ENCODE assay signal across 1 cellular context in genomic region chr5:136195971-136196577, GRCh38.
TF ChIP-seq lines count a peak whose summit lies in the region.

No MANE protein-coding gene starts in this region.

TF ChIP-seq in HepG2, 621 proteins besides CTCF, POLR2A, EP300 and RAD21:
- TF ChIP-seq NR2F6 (IDR thresholded peaks at IDR 0.05) (peak; percentile 56), NR2F6 (CRISPR knock-in tag; IDR thresholded peaks at IDR 0.05) (0 out of 2 replicates have a peak, but pooled peaks have one; percentile 11), RARG (CRISPR knock-in tag; IDR thresholded peaks at IDR 0.05; ENCODE audit: low read depth) (no peak), TOPORS (CRISPR knock-in tag; IDR thresholded peaks at IDR 0.05) (no peak), NR2F2 (IDR thresholded peaks at IDR 0.05; ENCODE audit: borderline replicate concordance, low read depth) (peak; percentile 51; the same call in 1 of the 2 replicates), ZNF17 (CRISPR knock-in tag; IDR thresholded peaks at IDR 0.05) (no peak), THYN1 (CRISPR knock-in tag; IDR thresholded peaks at IDR 0.05; ENCODE audit: borderline replicate concordance, low read depth) (no peak)
- TF ChIP-seq, protein P1, sequence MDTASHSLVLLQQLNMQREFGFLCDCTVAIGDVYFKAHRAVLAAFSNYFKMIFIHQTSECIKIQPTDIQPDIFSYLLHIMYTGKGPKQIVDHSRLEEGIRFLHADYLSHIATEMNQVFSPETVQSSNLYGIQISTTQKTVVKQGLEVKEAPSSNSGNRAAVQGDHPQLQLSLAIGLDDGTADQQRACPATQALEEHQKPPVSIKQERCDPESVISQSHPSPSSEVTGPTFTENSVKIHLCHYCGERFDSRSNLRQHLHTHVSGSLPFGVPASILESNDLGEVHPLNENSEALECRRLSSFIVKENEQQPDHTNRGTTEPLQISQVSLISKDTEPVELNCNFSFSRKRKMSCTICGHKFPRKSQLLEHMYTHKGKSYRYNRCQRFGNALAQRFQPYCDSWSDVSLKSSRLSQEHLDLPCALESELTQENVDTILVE (CRISPR knock-in tag; IDR thresholded peaks at IDR 0.05): no peak
